ENCODE assay signal across 7 cellular contexts in genomic region chr18:72329533-72329932, GRCh38.
"Had no signal": no experiment of that assay in that cellular context is flagged by ENCODE, and none has a peak within 500 bp of the region (broad histone marks: within the 10 kb centered on the region; RNA-seq: fewer than 3 reads in every experiment).

No MANE protein-coding gene starts in this region.

- FAIRE-seq: HepG2, HTR-8/SVneo, K562 had no signal

- DNase-seq: IMR-90, KBM-7, KG1 had no signal

- H3K4me3 ChIP-seq: K562 had no signal

- H3K27ac ChIP-seq: HL-60 had no signal

- ATAC-seq: HepG2, K562 had no signal
